8 cellular contexts compared by ENCODE assay signal in genomic region chr7:94620703-94621118, GRCh38. TPM values are rescaled to one million over a fixed set of nuclear protein-coding genes. Genes with fewer than 3 reads are reported as not detected.
DNase-seq lines count a peak whose midpoint lies in the region; ATAC-seq and TF ChIP-seq lines count a peak whose summit lies in the region.

No MANE protein-coding gene starts in this region.

- H2BK5ac ChIP-seq in H9 (ENCODE audit: insufficient read length, low read length) = no peak overlapping the region

- no peak overlapping the region for H3K18ac ChIP-seq in H9 (ENCODE audit: insufficient read length, low read depth, low read length)

- H3K36me3 Mint-ChIP-seq in stimulated activated effector memory CD8-positive, alpha-beta T cell treated with anti-CD3 and anti-CD28 coated beads, Interleukin-12 subunit alpha, Interleukin-12 subunit beta, amount 100 ng/mL, for 72 hours = no peaks in the 10 kb centered on the region
- peaks cover 0 to 6% (median 0%) of the 10 kb centered on the region in 3 experiments; a peak in 2 of 7 replicates for H3K36me3 Mint-ChIP-seq in H9 (ENCODE audit: insufficient read depth in 1 of 3, low read depth in 3 of 3)

- no peaks in the 10 kb centered on the region for H3K23me2 ChIP-seq in H9 (ENCODE audit: insufficient read length, low read depth, low read length, poor library complexity, severe bottlenecking)

- H3K27ac ChIP-seq in colonic mucosa (no peak overlapping the region), H9 (ENCODE audit: insufficient read length, low read depth, low read length) (no peak overlapping the region)

- H3K4me3 ChIP-seq in colonic mucosa = no peak overlapping the region

- no peak overlapping the region for H4K8ac ChIP-seq in H9 (replicated peaks; ENCODE audit: insufficient read length, low read depth, low read length)

- no peak overlapping the region for H3K4ac ChIP-seq in H9 (ENCODE audit: low read depth, low read length)

- no peak overlapping the region for H3K9ac ChIP-seq in colonic mucosa (ENCODE audit: low read depth in 2 of 2, low read length in 2 of 2)
- no peak overlapping the region for H3K9ac ChIP-seq in H9 (ENCODE audit: extremely low read depth, insufficient read length, low read length)

- no peak overlapping the region for H4K5ac ChIP-seq in H9 (ENCODE audit: insufficient read length, low read depth, low read length)

- no peak overlapping the region for H3T11ph ChIP-seq in H9 (ENCODE audit: low read length)

- H3K4me1 Mint-ChIP-seq in stimulated activated effector memory CD8-positive, alpha-beta T cell treated with anti-CD3 and anti-CD28 coated beads, Interleukin-12 subunit alpha, Interleukin-12 subunit beta, amount 100 ng/mL, for 72 hours = peaks cover 11% of the 10 kb centered on the region
- H3K4me1 Mint-ChIP-seq in H9 = peaks cover 4% of the 10 kb centered on the region in 2 experiments

- no peaks in the 10 kb centered on the region for H3K36me3 ChIP-seq in colonic mucosa

- no peak overlapping the region for H2AK5ac ChIP-seq in H9 (ENCODE audit: insufficient read length, low read length)

- no peaks in the 10 kb centered on the region for H4K20me1 ChIP-seq in H9 (ENCODE audit: control insufficient read depth, insufficient read depth, insufficient read length)

- ATAC-seq in GM21529 (IDR thresholded peaks at IDR 0.05; ENCODE audit: unreplicated experiment) = peak; percentile 99
- ATAC-seq in stimulated activated effector memory CD8-positive, alpha-beta T cell treated with anti-CD3 and anti-CD28 coated beads, Interleukin-12 subunit alpha, Interleukin-12 subunit beta, amount 100 ng/mL, for 72 hours = peak; percentile 98

- no peak overlapping the region for H2BK12ac ChIP-seq in H9 (ENCODE audit: insufficient read length, low read depth, low read length)

- H3K27me3 Mint-ChIP-seq in H9 (ENCODE audit: low read depth) = no peaks in the 10 kb centered on the region

- H3K14ac ChIP-seq in H9 (ENCODE audit: insufficient read depth, low read length) = no peak overlapping the region

- H4K91ac ChIP-seq in H9 (ENCODE audit: insufficient read length, low read depth, low read length) = no peak overlapping the region

- no peak overlapping the region for H3K56ac ChIP-seq in H9 (ENCODE audit: insufficient read length, low read depth, low read length)

- no CpG with 5 or more reads among the region's 2 CpGs for WGBS in H9 (ENCODE audit: extremely low coverage, insufficient read length, low lambda C conversion rate)

- no peaks in the 10 kb centered on the region for H3K4me1 ChIP-seq in colonic mucosa
- no peaks in the 10 kb centered on the region; the same call in 1 of the 2 replicates for H3K4me1 ChIP-seq in H9 (ENCODE audit: insufficient read depth, low read length)

- no peak overlapping the region for H3K4me2 ChIP-seq in H9 (ENCODE audit: insufficient read depth, insufficient read length, low read length)

- H2BK15ac ChIP-seq in H9 (ENCODE audit: low read depth, low read length) = no peak overlapping the region

- H2BK120ac ChIP-seq in H9 (ENCODE audit: low read depth, low read length, poor library complexity, severe bottlenecking) = no peak overlapping the region

- intact Hi-C loops in colonic mucosa (cut with DNase I) = no loop called here

- H2AFZ ChIP-seq in H9 (ENCODE audit: low read length) = no peak overlapping the region

- H3K27ac Mint-ChIP-seq in stimulated activated effector memory CD8-positive, alpha-beta T cell treated with anti-CD3 and anti-CD28 coated beads, Interleukin-12 subunit alpha, Interleukin-12 subunit beta, amount 100 ng/mL, for 72 hours = no peak overlapping the region
- H3K27ac Mint-ChIP-seq in H9 = no peak overlapping the region

- no peaks in the 10 kb centered on the region for H3K79me1 ChIP-seq in H9 (ENCODE audit: insufficient read depth, low read depth, low read length, poor library complexity, severe bottlenecking)

- H2BK20ac ChIP-seq in H9 (ENCODE audit: low read depth, low read length, poor library complexity, severe bottlenecking) = no peak overlapping the region

- H3K79me2 ChIP-seq in H9 (ENCODE audit: insufficient read depth, low read length) = no peaks in the 10 kb centered on the region

- no peaks in the 10 kb centered on the region for H3K9me3 Mint-ChIP-seq in stimulated activated effector memory CD8-positive, alpha-beta T cell treated with anti-CD3 and anti-CD28 coated beads, Interleukin-12 subunit alpha, Interleukin-12 subunit beta, amount 100 ng/mL, for 72 hours
- H3K9me3 Mint-ChIP-seq in H9 = no peaks in the 10 kb centered on the region

- no peak overlapping the region for H3K4me3 Mint-ChIP-seq in stimulated activated effector memory CD8-positive, alpha-beta T cell treated with anti-CD3 and anti-CD28 coated beads, Interleukin-12 subunit alpha, Interleukin-12 subunit beta, amount 100 ng/mL, for 72 hours
- H3K4me3 Mint-ChIP-seq in H9 = no peak overlapping the region

- TF ChIP-seq CTCF in colonic mucosa (IDR thresholded peaks at IDR 0.05) (no peak), H9 (conservative IDR thresholded peaks at IDR 0.05) (no peak)

- DNase-seq in GM04504 (ENCODE audit: low read depth) (peak; percentile 87), HS-5 (ENCODE audit: low read depth) (peak; percentile 87), T-helper 22 cell (ENCODE audit: low read depth) (peak; percentile 0), colonic mucosa (peak; percentile 45), lung microvascular endothelial cell (ENCODE audit: low read depth in 2 of 2) (peak; percentile 80 to 90), H9 (no peak)
- DNase-seq in stimulated activated effector memory CD8-positive, alpha-beta T cell treated with anti-CD3 and anti-CD28 coated beads, Interleukin-12 subunit alpha, Interleukin-12 subunit beta, amount 100 ng/mL, for 72 hours (ENCODE audit: low spot score in 2 of 2) = peak; percentile 10 to 59

- H3K9me3 ChIP-seq in colonic mucosa = no peaks in the 10 kb centered on the region
- H3K9me3 ChIP-seq in H9 (ENCODE audit: control insufficient read depth, low read depth, low read length) = no peaks in the 10 kb centered on the region

- no peak overlapping the region for H3K23ac ChIP-seq in H9 (ENCODE audit: insufficient read length, low read depth, low read length)

- no peaks in the 10 kb centered on the region for H3K27me3 ChIP-seq in colonic mucosa
- no peaks in the 10 kb centered on the region for H3K27me3 ChIP-seq in H9 (ENCODE audit: insufficient read depth, low read length)

RNA-seq across cellular contexts. Expression of gene SGCE, which starts 35.2 kb away (rescaled TPM):
- 10 to 100 TPM in 1 of 2 donors, 1 to 10 TPM in 1; 6.1 to 10.8 TPM for total RNA-seq in colonic mucosa
- total RNA-seq in lung microvascular endothelial cell = 46.2 and 77.8 TPM in 2 replicates
- 30.5 and 30.8 TPM in 2 replicates for total RNA-seq in H9 (2021)
